Comparison of ENCODE assay signal across 1 cellular context in the genomic region with DNA sequence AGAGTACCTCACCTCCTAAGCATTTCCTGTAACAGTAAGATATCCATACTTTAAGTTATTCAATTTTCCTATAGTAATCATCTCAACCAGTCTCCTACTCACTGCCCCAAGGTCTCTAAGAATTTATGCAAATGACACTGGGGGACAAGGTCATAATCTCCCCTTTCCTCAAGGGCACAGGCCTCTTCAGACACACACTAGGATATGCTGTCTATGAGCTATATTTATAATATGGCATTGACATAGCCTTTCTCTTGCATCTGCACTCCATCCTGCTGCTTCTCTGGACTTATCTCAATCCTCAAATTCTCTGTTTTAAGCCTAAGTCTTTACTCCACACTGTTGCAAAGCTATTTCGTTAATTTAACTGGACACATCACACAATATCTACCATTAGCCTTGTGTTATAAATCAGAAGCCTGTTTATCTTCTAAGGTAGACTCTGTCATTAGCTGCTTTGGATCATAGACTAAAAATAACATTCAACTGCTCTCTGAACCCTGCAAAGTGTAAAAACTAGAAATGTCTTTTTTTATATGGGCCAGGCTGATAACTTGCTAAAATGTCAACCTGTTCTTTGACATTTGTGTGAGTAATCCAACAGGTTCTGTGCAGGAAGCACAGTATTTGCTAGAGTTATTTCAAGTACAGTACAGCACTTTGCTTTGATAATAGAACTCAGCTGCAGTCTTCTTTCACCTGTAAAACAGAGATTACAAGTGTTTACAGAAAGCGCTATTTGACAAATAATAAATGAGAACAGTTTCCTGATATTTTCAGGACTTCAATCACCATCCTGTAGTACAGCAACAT.
A peak's percentile ranks its signal among the peaks of the same experiment; 100 is the strongest.
TF ChIP-seq lines count a peak whose summit lies in the region.

No MANE protein-coding gene starts in this region.

TF ChIP-seq in K562, 482 proteins besides CTCF, POLR2A, EP300 and RAD21:
- TF ChIP-seq ZNF3 (CRISPR knock-in tag; IDR thresholded peaks at IDR 0.05) (no peak), NFYB (IDR thresholded peaks at IDR 0.05; ENCODE audit: extremely low read depth, insufficient read length) (no peak), ZBTB26 (CRISPR knock-in tag; IDR thresholded peaks at IDR 0.05) (no peak), TAL1 (IDR thresholded peaks at IDR 0.05) (0 out of 2 replicates have a peak, but pooled peaks have one; percentile 27), TCF3 (CRISPR knock-in tag; IDR thresholded peaks at IDR 0.05) (peak; percentile 40; the same call in 1 of the 2 replicates), CBFA2T3 (IDR thresholded peaks at IDR 0.05) (peak; percentile 39; the same call in 1 of the 2 replicates), SREBF1 (IDR thresholded peaks at IDR 0.05; ENCODE audit: borderline replicate concordance, low read depth, low read length) (no peak), RB1 (IDR thresholded peaks at IDR 0.05; ENCODE audit: low read depth) (no peak)
TF ChIP-seq in K562: peak in this region for 3.
